ENCODE assay signal across 12 cellular contexts in the genomic region with DNA sequence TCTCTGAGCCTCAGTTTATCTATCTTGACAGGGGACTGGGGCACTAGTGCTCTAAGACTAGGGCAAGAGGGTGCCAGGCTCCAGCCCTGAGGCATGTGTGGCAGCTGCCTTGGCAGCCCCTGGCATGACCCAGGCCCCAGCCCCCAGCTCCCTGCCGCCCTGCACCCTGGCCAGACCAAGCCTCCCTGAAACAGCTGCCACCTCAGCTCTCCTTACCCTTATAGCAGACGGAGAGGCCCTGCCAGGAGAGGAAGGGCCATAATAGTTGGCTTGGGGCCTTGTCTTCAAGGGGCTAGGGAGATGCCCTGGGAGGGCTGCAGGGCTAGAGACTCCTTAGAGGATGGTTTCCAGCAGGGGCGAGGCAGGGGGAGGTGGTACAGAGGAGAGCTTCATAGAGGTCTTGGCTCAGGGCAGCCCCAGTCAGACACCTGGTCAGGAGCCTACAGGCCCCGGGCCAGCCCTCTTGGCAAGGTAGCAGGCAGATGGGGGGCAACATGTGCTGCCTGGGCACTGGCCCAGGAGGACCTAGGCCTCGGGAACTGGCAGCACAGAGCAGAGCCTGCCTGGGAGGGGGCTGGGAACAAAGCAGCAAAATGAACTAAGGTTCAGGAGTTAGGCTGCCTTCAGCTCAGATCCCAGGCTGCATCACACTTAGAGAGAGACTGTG. TPM values are rescaled to one million over a fixed set of nuclear protein-coding genes. Genes with fewer than 3 reads are reported as not detected.
DNase-seq lines count a peak whose midpoint lies in the region; TF ChIP-seq lines count a peak whose summit lies in the region.
"Had no signal": no experiment of that assay in that cellular context is flagged by ENCODE, and none has a peak within 500 bp of the region (broad histone marks: within the 10 kb centered on the region; RNA-seq: fewer than 3 reads in every experiment).

No MANE protein-coding gene starts in this region.

- H2AFZ ChIP-seq in osteoblast (ENCODE audit: low read length), result no peak overlapping the region

- 69% methylated on average over 3 of the region's 5 CpGs for WGBS in esophagus muscularis mucosa

- no peak overlapping the region for H3K4me2 ChIP-seq in osteoblast (ENCODE audit: insufficient read depth, low read length)

- H3K9me3 ChIP-seq in esophagus muscularis mucosa (no peaks in the 10 kb centered on the region), osteoblast (ENCODE audit: low read depth, low read length) (no peaks in the 10 kb centered on the region)

- no peak for TF ChIP-seq EP300 in esophagus muscularis mucosa (IDR thresholded peaks at IDR 0.05)

- H3K27me3 ChIP-seq in esophagus muscularis mucosa (no peaks in the 10 kb centered on the region), osteoblast (ENCODE audit: insufficient read depth, low read length) (no peaks in the 10 kb centered on the region)

- no peak for TF ChIP-seq POLR2A in esophagus muscularis mucosa (IDR thresholded peaks at IDR 0.05; ENCODE audit: low read depth)

- H3K36me3 ChIP-seq in esophagus muscularis mucosa (peaks cover 67 to 100% (median 99%) of the 10 kb centered on the region in 4 donors), osteoblast (ENCODE audit: insufficient read depth, low read length) (peaks cover 95% of the 10 kb centered on the region)

- TF ChIP-seq CTCF in esophagus muscularis mucosa (IDR thresholded peaks at IDR 0.05) (no peak), osteoblast (IDR thresholded peaks at IDR 0.05; ENCODE audit: extremely low read depth, low read depth, low read length) (no peak)

- H3K27ac ChIP-seq in esophagus muscularis mucosa (replicated peaks in 1 of 4) (peak overlapping the region; percentile 98 to 99 (median 99)), osteoblast (ENCODE audit: low read depth, low read length) (no peak overlapping the region)

- peak; percentile 21 for DNase-seq in 8988T
- peak; percentile 81 to 94 for DNase-seq in NCI-H446 (lab: John Stamatoyannopoulos, UW)
- DNase-seq in esophagus muscularis mucosa (ENCODE audit: extremely low spot score), result no peak
- DNase-seq in osteoblast (ENCODE audit: insufficient read length, low spot score, missing footprints), result peak; percentile 86
- DNase-seq in NCI-H1105 (lab: John Stamatoyannopoulos, UW), result no peak
- DNase-seq in GDM1 (lab: John Stamatoyannopoulos, UW), result no peak
- no peak for DNase-seq in NCI-H69 (lab: John Stamatoyannopoulos, UW)
- DNase-seq in DMS53 (lab: John Stamatoyannopoulos, UW), result no peak
- DNase-seq: activated CD4-positive, alpha-beta T cell treated with anti-CD3 and anti-CD28 coated beads, Interleukin-2, amount 50 U/mL, for 1 hour; activated effector memory CD4-positive, alpha-beta T cell treated with anti-CD3 and anti-CD28 coated beads, Interleukin-2, amount 50 U/mL, for 16 hours; trophoblast cell had no signal

- peaks cover 59 to 93% (median 78%) of the 10 kb centered on the region in 4 donors for H3K4me1 ChIP-seq in esophagus muscularis mucosa
- H3K4me1 ChIP-seq in osteoblast (ENCODE audit: insufficient read depth, low read length), result no peaks in the 10 kb centered on the region

- H3K79me2 ChIP-seq in osteoblast (ENCODE audit: insufficient read depth, low read length), result peaks cover 57% of the 10 kb centered on the region

- H3K4me3 ChIP-seq in esophagus muscularis mucosa (peak overlapping the region; percentile 58 to 82 (median 62)), osteoblast (ENCODE audit: insufficient read depth, low read length) (no peak overlapping the region)

- intact Hi-C loops in esophagus muscularis mucosa (cut with DNase I), result no loop called here

- peaks cover 29% of the 10 kb centered on the region for H4K20me1 ChIP-seq in osteoblast (ENCODE audit: insufficient read depth, low read length)

RNA-seq across cellular contexts. Expression of gene SMTN, which starts 13.0 kb away (rescaled TPM):
- total RNA-seq in esophagus muscularis mucosa, result 1,000 to 10,000 TPM; 1,154 to 1,495 (median 1,416) TPM
- 30.6 and 31.5 TPM in 2 replicates for total RNA-seq in osteoblast

RNA-seq across cellular contexts. Expression of gene SELENOM, which starts 13.3 kb away (rescaled TPM):
- total RNA-seq in esophagus muscularis mucosa (1,000 to 10,000 TPM; 1,118 to 1,733 (median 1,416) TPM), osteoblast (140 and 157 TPM in 2 replicates)

RNA-seq across cellular contexts. Expression of gene INPP5J, which starts 28.7 kb away (rescaled TPM):
- total RNA-seq in esophagus muscularis mucosa (1 to 10 TPM; 1.3 to 2.1 (median 1.8) TPM), osteoblast (under 0.01 and 0.36 TPM in 2 replicates)

RNA-seq across cellular contexts. Expression of gene PLA2G3, which starts 46.2 kb away (rescaled TPM):
- total RNA-seq in esophagus muscularis mucosa (not detected), osteoblast (0.29 and 0.36 TPM in 2 replicates)
- total RNA-seq: OCI-LY7 had no signal

Comparison
In these comparisons a context has a peak if more than half of its experiments do, and no peak if none do; other contexts are left out.
1. DNase-seq: peak in 8988T (single experiment), NCI-H446 (2 of 2) and osteoblast (single experiment); none in esophagus muscularis mucosa (single experiment), NCI-H1105 (single experiment), GDM1 (single experiment), NCI-H69 (single experiment) and DMS53 (single experiment).
2. RNA of gene SMTN, which starts 13.0 kb away (total RNA-seq): 1,154 to 1,495 TPM in esophagus muscularis mucosa; 30.6 to 31.5 TPM in osteoblast; every median in the first group is over 10 times any median in the second.